ENCODE assay signal across 8 cellular contexts in the genomic region with DNA sequence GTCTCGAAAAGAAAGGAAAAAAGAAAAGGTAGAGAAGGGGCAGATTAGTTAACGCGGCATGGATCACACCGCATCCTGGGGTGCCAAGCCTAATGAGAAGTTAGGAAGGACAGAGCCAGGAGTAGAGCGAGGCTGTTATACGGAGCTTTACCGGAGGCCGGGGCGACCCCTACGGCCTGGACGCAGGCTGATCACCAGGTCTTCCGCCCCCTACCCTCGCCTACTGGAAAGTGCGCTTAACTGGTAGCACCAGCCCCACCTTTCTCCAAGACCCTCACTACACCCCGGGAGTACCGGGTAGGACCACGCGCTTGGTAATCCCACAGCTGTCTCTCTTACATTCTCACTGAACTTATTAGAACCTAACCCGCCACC. TPM values are rescaled to one million over a fixed set of nuclear protein-coding genes. Genes with fewer than 3 reads are reported as not detected.
DNase-seq lines count a peak whose midpoint lies in the region; ATAC-seq lines count a peak whose summit lies in the region.

No MANE protein-coding gene starts in this region.

- H3K27me3 ChIP-seq in iPS-15b (ENCODE audit: control insufficient read depth, insufficient read depth, low read length): no peaks in the 10 kb centered on the region

- DNase-seq in activated CD4-positive, alpha-beta T cell treated with anti-CD3 and anti-CD28 coated beads, Interleukin-2, amount 10 ng/mL, durations not matched to agents 7 days and 5 days: no peak
- DNase-seq in activated CD4-positive, alpha-beta T cell treated with anti-CD3 and anti-CD28 coated beads, Interleukin-2, amount 50 U/mL, for 4 hours: no peak
- peak; percentile 14 for DNase-seq in activated T-helper 2 cell treated with anti-CD3 and anti-CD28 coated beads, Interferon-gamma antibody, Interleukin-2, Interleukin-4, amounts not matched to agents 10 μg/mL and 5 μg/mL and 100 μg/mL, durations not matched to agents 14 hours and 24 hours and 36 hours (ENCODE audit: low spot score)
- no peak for DNase-seq in GOT3 (lab: John Stamatoyannopoulos, UW)

- no peaks in the 10 kb centered on the region for H3K27me3 Mint-ChIP-seq in activated CD4-positive, alpha-beta T cell treated with anti-CD3 and anti-CD28 coated beads, Interleukin-2, amount 10 ng/mL, durations not matched to agents 7 days and 5 days
- no peaks in the 10 kb centered on the region for H3K27me3 Mint-ChIP-seq in activated T-helper 2 cell treated with anti-CD3 and anti-CD28 coated beads, Interferon-gamma antibody, Interleukin-2, Interleukin-4, amounts not matched to agents 10 μg/mL and 5 μg/mL and 100 μg/mL, durations not matched to agents 14 hours and 24 hours and 36 hours (ENCODE audit: low read depth)

- H3K9me3 ChIP-seq in iPS-15b (ENCODE audit: control insufficient read depth, insufficient read depth, low read length): peaks cover 2% of the 10 kb centered on the region

- POLR2A ChIA-PET in activated CD4-positive, alpha-beta T cell treated with anti-CD3 and anti-CD28 coated beads, Interleukin-2, amount 10 ng/mL, durations not matched to agents 7 days and 5 days (lab: Charles Lee): interaction anchor here (0.6 to 2.5 kb wide), 5 partner anchors 12 to 404 kb away, joined by 3 to 18 read pairs (median 4); a partner anchor contains a TSS

- peaks cover 14% of the 10 kb centered on the region for H3K9me3 Mint-ChIP-seq in activated CD4-positive, alpha-beta T cell treated with anti-CD3 and anti-CD28 coated beads, Interleukin-2, amount 10 ng/mL, durations not matched to agents 7 days and 5 days
- peaks cover 15% of the 10 kb centered on the region for H3K9me3 Mint-ChIP-seq in activated T-helper 2 cell treated with anti-CD3 and anti-CD28 coated beads, Interferon-gamma antibody, Interleukin-2, Interleukin-4, amounts not matched to agents 10 μg/mL and 5 μg/mL and 100 μg/mL, durations not matched to agents 14 hours and 24 hours and 36 hours

- peaks cover 52% of the 10 kb centered on the region for H3K4me1 Mint-ChIP-seq in activated CD4-positive, alpha-beta T cell treated with anti-CD3 and anti-CD28 coated beads, Interleukin-2, amount 10 ng/mL, durations not matched to agents 7 days and 5 days
- H3K4me1 Mint-ChIP-seq in activated T-helper 2 cell treated with anti-CD3 and anti-CD28 coated beads, Interferon-gamma antibody, Interleukin-2, Interleukin-4, amounts not matched to agents 10 μg/mL and 5 μg/mL and 100 μg/mL, durations not matched to agents 14 hours and 24 hours and 36 hours (ENCODE audit: low read depth): peaks cover 43% of the 10 kb centered on the region

- H3K4me1 ChIP-seq in iPS-15b (ENCODE audit: control insufficient read depth, insufficient read depth, low read length): peaks cover 5% of the 10 kb centered on the region

- intact Hi-C loops in activated T-helper 2 cell treated with anti-CD3 and anti-CD28 coated beads, Interferon-gamma antibody, Interleukin-2, Interleukin-4, amounts not matched to agents 10 μg/mL and 5 μg/mL and 100 μg/mL, durations not matched to agents 14 hours and 24 hours and 36 hours (cut with micrococcal nuclease): loop anchor here (2.0 kb wide), 1 partner anchor 47 kb away; no protein-coding TSS in a partner anchor

- peak overlapping the region; percentile 96 for H3K4me3 Mint-ChIP-seq in activated CD4-positive, alpha-beta T cell treated with anti-CD3 and anti-CD28 coated beads, Interleukin-2, amount 10 ng/mL, durations not matched to agents 7 days and 5 days
- H3K4me3 Mint-ChIP-seq in activated T-helper 2 cell treated with anti-CD3 and anti-CD28 coated beads, Interferon-gamma antibody, Interleukin-2, Interleukin-4, amounts not matched to agents 10 μg/mL and 5 μg/mL and 100 μg/mL, durations not matched to agents 14 hours and 24 hours and 36 hours (ENCODE audit: low read depth): peak overlapping the region; percentile 95

- H3K36me3 Mint-ChIP-seq in activated CD4-positive, alpha-beta T cell treated with anti-CD3 and anti-CD28 coated beads, Interleukin-2, amount 10 ng/mL, durations not matched to agents 7 days and 5 days (ENCODE audit: low read depth): peaks cover 64% of the 10 kb centered on the region
- H3K36me3 Mint-ChIP-seq in activated T-helper 2 cell treated with anti-CD3 and anti-CD28 coated beads, Interferon-gamma antibody, Interleukin-2, Interleukin-4, amounts not matched to agents 10 μg/mL and 5 μg/mL and 100 μg/mL, durations not matched to agents 14 hours and 24 hours and 36 hours (ENCODE audit: low read depth): peaks cover 55% of the 10 kb centered on the region

- H3K4me3 ChIP-seq in iPS-15b (ENCODE audit: low read depth, low read length) (peak overlapping the region; percentile 97), skin epidermis (peak overlapping the region; percentile 64 to 84 (median 75))

- ATAC-seq in HG03432 (IDR thresholded peaks at IDR 0.05; ENCODE audit: unreplicated experiment) (peak; percentile 4), HG02763 (IDR thresholded peaks at IDR 0.05; ENCODE audit: unreplicated experiment) (no peak)

- CTCF ChIA-PET in activated CD4-positive, alpha-beta T cell treated with anti-CD3 and anti-CD28 coated beads, Interleukin-2, amount 10 ng/mL, durations not matched to agents 7 days and 5 days (lab: Charles Lee): interaction anchor here (0.6 to 2.1 kb wide), 17 partner anchors 8 to 1949 kb away, joined by 3 to 10 read pairs (median 4); a partner anchor contains a TSS

- peak overlapping the region; percentile 99 for H3K27ac Mint-ChIP-seq in activated CD4-positive, alpha-beta T cell treated with anti-CD3 and anti-CD28 coated beads, Interleukin-2, amount 10 ng/mL, durations not matched to agents 7 days and 5 days
- H3K27ac Mint-ChIP-seq in activated T-helper 2 cell treated with anti-CD3 and anti-CD28 coated beads, Interferon-gamma antibody, Interleukin-2, Interleukin-4, amounts not matched to agents 10 μg/mL and 5 μg/mL and 100 μg/mL, durations not matched to agents 14 hours and 24 hours and 36 hours: peak overlapping the region; percentile 98

- peak overlapping the region in 20 of 21 experiments; percentile 41 to 96 (median 94) for H3K27ac ChIP-seq in skin epidermis

- no peaks in the 10 kb centered on the region for H3K36me3 ChIP-seq in iPS-15b (ENCODE audit: control insufficient read depth, insufficient read depth, low read length)

- peak overlapping the region; percentile 99 for H3K9ac ChIP-seq in iPS-15b (ENCODE audit: low read depth, low read length)

RNA-seq across cellular contexts. Expression of a gene that starts 33.8 kb away (rescaled TPM):
- total RNA-seq in activated CD4-positive, alpha-beta T cell treated with anti-CD3 and anti-CD28 coated beads, Interleukin-2, amount 10 ng/mL, durations not matched to agents 7 days and 5 days: 10 to 100 TPM; 83.9 to 95.7 TPM
- total RNA-seq in activated T-helper 2 cell treated with anti-CD3 and anti-CD28 coated beads, Interferon-gamma antibody, Interleukin-2, Interleukin-4, amounts not matched to agents 10 μg/mL and 5 μg/mL and 100 μg/mL, durations not matched to agents 14 hours and 24 hours and 36 hours: 128 and 134 TPM in 2 replicates

RNA-seq across cellular contexts. Expression of a gene that starts 34.0 kb away (rescaled TPM):
- 1 to 10 TPM in 1 of 2 experiments, under 1 TPM in 1; 1.00 to 1.3 TPM for total RNA-seq in activated CD4-positive, alpha-beta T cell treated with anti-CD3 and anti-CD28 coated beads, Interleukin-2, amount 10 ng/mL, durations not matched to agents 7 days and 5 days
- 2.2 and 2.8 TPM in 2 replicates for total RNA-seq in activated T-helper 2 cell treated with anti-CD3 and anti-CD28 coated beads, Interferon-gamma antibody, Interleukin-2, Interleukin-4, amounts not matched to agents 10 μg/mL and 5 μg/mL and 100 μg/mL, durations not matched to agents 14 hours and 24 hours and 36 hours

RNA-seq across cellular contexts. Expression of a gene that starts 44.5 kb away (rescaled TPM):
- total RNA-seq in activated CD4-positive, alpha-beta T cell treated with anti-CD3 and anti-CD28 coated beads, Interleukin-2, amount 10 ng/mL, durations not matched to agents 7 days and 5 days: not detected
- total RNA-seq in activated T-helper 2 cell treated with anti-CD3 and anti-CD28 coated beads, Interferon-gamma antibody, Interleukin-2, Interleukin-4, amounts not matched to agents 10 μg/mL and 5 μg/mL and 100 μg/mL, durations not matched to agents 14 hours and 24 hours and 36 hours: not detected in 2 replicates
